ENCODE assay signal across 8 cellular contexts in the genomic region with DNA sequence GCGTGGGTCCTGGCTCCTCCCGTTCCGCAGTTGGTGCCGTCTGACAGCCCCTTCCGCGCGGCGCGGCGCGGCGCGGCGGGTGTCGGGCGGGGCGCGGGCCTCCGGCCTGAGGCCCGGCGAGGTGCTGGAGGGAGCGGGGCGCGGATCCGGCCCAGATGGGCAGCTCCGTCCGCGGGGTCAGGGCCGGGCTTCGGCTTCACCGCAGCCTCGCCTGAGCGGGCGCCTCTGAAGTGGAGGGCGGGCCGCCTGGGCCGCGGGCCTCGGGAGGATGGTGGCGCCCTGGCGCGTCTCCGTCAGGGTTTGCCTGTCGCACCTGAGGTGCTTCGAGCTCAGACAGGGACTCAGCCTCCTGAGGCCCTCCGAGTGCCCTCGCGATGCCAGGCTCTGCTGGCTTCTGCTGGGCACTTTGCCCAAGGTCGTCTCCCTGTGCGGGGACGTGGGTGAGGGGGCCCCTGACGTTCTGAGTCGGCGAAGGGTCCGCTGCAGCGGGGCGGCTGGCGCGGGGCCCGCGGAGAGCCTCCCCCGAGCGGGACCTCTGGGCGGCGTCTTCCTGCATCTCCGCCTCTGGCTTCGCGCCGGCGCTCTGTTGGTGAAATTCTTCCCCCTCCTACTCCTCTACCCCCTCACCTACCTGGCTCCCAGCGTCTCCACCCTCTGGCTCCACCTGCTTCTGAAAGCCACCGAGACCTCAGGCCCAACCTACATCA. TPM values are rescaled to one million over a fixed set of nuclear protein-coding genes. Genes with fewer than 3 reads are reported as not detected.
DNase-seq lines count a peak whose midpoint lies in the region; ATAC-seq and TF ChIP-seq lines count a peak whose summit lies in the region.

No MANE protein-coding gene starts in this region.

- H3K9ac ChIP-seq in HCT116 (ENCODE audit: low read length) (peak overlapping the region; percentile 59), mucosa of rectum (ENCODE audit: low read depth in 1 of 2, low read length in 2 of 2) (peak overlapping the region; percentile 90 to 96)

- H3K4me1 ChIP-seq in HCT116 (ENCODE audit: control insufficient read depth in 1 of 2, insufficient read depth in 2 of 2, low read length in 2 of 2) (peaks cover 9 to 27% of the 10 kb centered on the region in 2 experiments), mucosa of rectum (ENCODE audit: control insufficient read depth in 2 of 2, insufficient read depth in 2 of 2, low read length in 2 of 2) (peaks cover 21 to 28% of the 10 kb centered on the region in 2 donors)

- H3K9me3 ChIP-seq in HCT116 (ENCODE audit: control insufficient read depth in 1 of 2, insufficient read depth in 1 of 2, low read depth in 1 of 2, low read length in 2 of 2) (no peaks in the 10 kb centered on the region), mucosa of rectum (ENCODE audit: control insufficient read depth in 2 of 2, low read length in 2 of 2) (no peaks in the 10 kb centered on the region)

- TF ChIP-seq POLR2A in HCT116 (IDR thresholded peaks at IDR 0.05; ENCODE audit: borderline replicate concordance, extremely low read depth, insufficient read depth, insufficient read length) = peak; percentile 25

- no peaks in the 10 kb centered on the region for H3K27me3 Mint-ChIP-seq in effector memory CD8-positive, alpha-beta T cell

- H3K9me3 Mint-ChIP-seq in effector memory CD8-positive, alpha-beta T cell = no peaks in the 10 kb centered on the region

- H3K36me3 ChIP-seq in HCT116 (ENCODE audit: control insufficient read depth in 1 of 2, insufficient read depth in 2 of 2, low read length in 2 of 2) = no peaks in the 10 kb centered on the region
- peaks cover 3 to 4% of the 10 kb centered on the region in 2 donors for H3K36me3 ChIP-seq in mucosa of rectum (ENCODE audit: control insufficient read depth in 2 of 2, insufficient read depth in 2 of 2, low read length in 2 of 2)

- TF ChIP-seq CTCF in GM12864 (IDR thresholded peaks at IDR 0.05; ENCODE audit: low read depth, low read length, missing control alignments) (no peak), HCT116 (IDR thresholded peaks at IDR 0.05 in 2 of 3, conservative IDR thresholded peaks at IDR 0.05 in 1 of 3; ENCODE audit: borderline replicate concordance in 1 of 3, insufficient read depth in 1 of 3, low read depth in 2 of 3, low read length in 2 of 3) (no peak)

- no TSS peak for BruUV-seq in HCT116 (replicated peaks; lab: Mats Ljungman, UMichigan)

- H3K4me3 ChIP-seq in GM12864 (ENCODE audit: low read depth, low read length) (peak overlapping the region; percentile 66), HCT116 (replicated peaks in 1 of 2; ENCODE audit: low read depth in 1 of 2, low read length in 2 of 2) (peak overlapping the region; percentile 52 to 66), mucosa of rectum (ENCODE audit: low read length in 2 of 2) (peak overlapping the region; percentile 76 to 80)

- RAD21 ChIA-PET in HCT116 (lab: Charles Lee; ENCODE audit: low non-redundant PET in 1 of 2, low total read pairs in 2 of 2, uncharacterized antibody in 2 of 2, unreplicated experiment in 2 of 2) = interaction anchor here in 1 of 2 experiments (0.7 kb wide), 1 partner anchor 104 kb away, joined by 4 read pairs; no protein-coding TSS in a partner anchor

- POLR2A ChIA-PET in HCT116 (lab: Charles Lee) = interaction anchor here (1.2 kb wide), 1 partner anchor 19 kb away, joined by 3 read pairs; no protein-coding TSS in a partner anchor

- H4K20me1 ChIP-seq in HCT116 (ENCODE audit: insufficient read depth) = no peaks in the 10 kb centered on the region

- H3K9me2 ChIP-seq in HCT116 (ENCODE audit: insufficient read depth) = no peaks in the 10 kb centered on the region

- intact Hi-C loops in HCT116 (cut with micrococcal nuclease) = loop anchor here (5.0 kb wide), 1 partner anchor 859 kb away; no protein-coding TSS in a partner anchor

- DNase-seq in GM12864 (ENCODE audit: low read depth) (no peak), HCT116 (ENCODE audit: low read depth, low spot score) (no peak), NCI-H1105 treated with DMSO at 0.1 percent for 48 hours (lab: John Stamatoyannopoulos, UW) (peak; percentile 63), KG1 (lab: John Stamatoyannopoulos, UW) (no peak)
- DNase-seq in activated CD4-positive, alpha-beta T cell treated with anti-CD3 and anti-CD28 coated beads, Interleukin-2, amount 50 U/mL, for 4 hours = peak; percentile 56 to 58
- peak; percentile 45 to 64 (median 48) for DNase-seq in effector memory CD8-positive, alpha-beta T cell
- peak; percentile 65 for DNase-seq in stimulated activated CD8-positive, alpha-beta memory T cell treated with anti-CD3 and anti-CD28 coated beads, Interleukin-4, amount 100 ng/mL, for 48 hours

- H2AFZ ChIP-seq in HCT116 (ENCODE audit: low read depth, low read length, poor library complexity, severe bottlenecking) = peak overlapping the region; percentile 35

- peak overlapping the region; percentile 97 for H3K4me2 ChIP-seq in HCT116 (ENCODE audit: low read length)

- H3K27ac Mint-ChIP-seq in effector memory CD8-positive, alpha-beta T cell = peak overlapping the region; percentile 87 to 89

- peak overlapping the region; percentile 86 to 91 for H3K4me3 Mint-ChIP-seq in effector memory CD8-positive, alpha-beta T cell

- peak; percentile 78 for ATAC-seq in HCT116
- ATAC-seq in effector memory CD8-positive, alpha-beta T cell (replicated peaks) = peak; percentile 78

- no peak for TF ChIP-seq RAD21 in HCT116 (IDR thresholded peaks at IDR 0.05; ENCODE audit: low read depth)

- H3K79me2 ChIP-seq in HCT116 (ENCODE audit: insufficient read depth, low read length) = no peaks in the 10 kb centered on the region

- H3K4me1 Mint-ChIP-seq in effector memory CD8-positive, alpha-beta T cell (ENCODE audit: low read depth in 2 of 2) = peaks cover 22 to 26% of the 10 kb centered on the region in 2 donors

- H3K36me3 Mint-ChIP-seq in effector memory CD8-positive, alpha-beta T cell (ENCODE audit: insufficient read depth) = peaks cover 3% of the 10 kb centered on the region

- CTCF ChIA-PET in HCT116 (lab: Charles Lee) = interaction anchor here (0.8 to 1.0 kb wide), 2 partner anchors 138 to 155 kb away, joined by 3 read pairs; no protein-coding TSS in a partner anchor

- H3K27ac ChIP-seq in HCT116 (ENCODE audit: low read depth, low read length) (peak overlapping the region; percentile 87), mucosa of rectum (ENCODE audit: low read depth in 2 of 2, low read length in 2 of 2) (peak overlapping the region; percentile 87 to 89)

- H3K27me3 ChIP-seq in HCT116 (ENCODE audit: insufficient read depth, low read length) (no peaks in the 10 kb centered on the region), mucosa of rectum (ENCODE audit: control insufficient read depth in 2 of 2, insufficient read depth in 2 of 2, low read length in 2 of 2) (no peaks in the 10 kb centered on the region)

TF ChIP-seq in HCT116, 20 proteins besides CTCF, POLR2A, EP300 and RAD21 (continues in another document):
- peak; percentile 96 for TF ChIP-seq ZFX (IDR thresholded peaks at IDR 0.05)
- TF ChIP-seq ELF1 (IDR thresholded peaks at IDR 0.05; ENCODE audit: borderline replicate concordance, low read depth) = no peak
- no peak for TF ChIP-seq YY1 (IDR thresholded peaks at IDR 0.05; ENCODE audit: extremely low read depth, insufficient replicate concordance, low read depth, low read length)
- TF ChIP-seq SIN3A (IDR thresholded peaks at IDR 0.05; ENCODE audit: low read depth) = peak; percentile 38; the same call in 1 of the 2 replicates
- TF ChIP-seq EZH2 (IDR thresholded peaks at IDR 0.05) = no peak
- no peak for TF ChIP-seq CBX3 (IDR thresholded peaks at IDR 0.05; ENCODE audit: low read depth)
- TF ChIP-seq TCF7L2 (IDR thresholded peaks at IDR 0.05; ENCODE audit: borderline replicate concordance, extremely low read depth, insufficient read depth, insufficient read length) = peak; percentile 51
- no peak for TF ChIP-seq FOSL1 (IDR thresholded peaks at IDR 0.05; ENCODE audit: low read depth)
- TF ChIP-seq, protein P1, sequence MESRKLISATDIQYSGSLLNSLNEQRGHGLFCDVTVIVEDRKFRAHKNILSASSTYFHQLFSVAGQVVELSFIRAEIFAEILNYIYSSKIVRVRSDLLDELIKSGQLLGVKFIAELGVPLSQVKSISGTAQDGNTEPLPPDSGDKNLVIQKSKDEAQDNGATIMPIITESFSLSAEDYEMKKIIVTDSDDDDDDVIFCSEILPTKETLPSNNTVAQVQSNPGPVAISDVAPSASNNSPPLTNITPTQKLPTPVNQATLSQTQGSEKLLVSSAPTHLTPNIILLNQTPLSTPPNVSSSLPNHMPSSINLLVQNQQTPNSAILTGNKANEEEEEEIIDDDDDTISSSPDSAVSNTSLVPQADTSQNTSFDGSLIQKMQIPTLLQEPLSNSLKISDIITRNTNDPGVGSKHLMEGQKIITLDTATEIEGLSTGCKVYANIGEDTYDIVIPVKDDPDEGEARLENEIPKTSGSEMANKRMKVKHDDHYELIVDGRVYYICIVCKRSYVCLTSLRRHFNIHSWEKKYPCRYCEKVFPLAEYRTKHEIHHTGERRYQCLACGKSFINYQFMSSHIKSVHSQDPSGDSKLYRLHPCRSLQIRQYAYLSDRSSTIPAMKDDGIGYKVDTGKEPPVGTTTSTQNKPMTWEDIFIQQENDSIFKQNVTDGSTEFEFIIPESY (IDR thresholded peaks at IDR 0.05; ENCODE audit: extremely low read depth, insufficient replicate concordance, low read length) = no peak
- no peak for TF ChIP-seq CEBPB (IDR thresholded peaks at IDR 0.05; ENCODE audit: low read depth)
- no peak for TF ChIP-seq SRF (IDR thresholded peaks at IDR 0.05; ENCODE audit: low read depth)
- TF ChIP-seq SP1 (IDR thresholded peaks at IDR 0.05; ENCODE audit: low read depth) = no peak

RNA-seq across cellular contexts. Expression of a gene that starts 0.5 kb away (rescaled TPM):
- 16.9 TPM for total RNA-seq in HCT116 (2021; ENCODE audit: unreplicated experiment)
- polyA plus RNA-seq in HCT116 (2012) = 23.2 and 25.1 TPM in 2 replicates

RNA-seq across cellular contexts. Expression of a gene that starts 23.3 kb away (rescaled TPM):
- 143 TPM for total RNA-seq in HCT116 (2021; ENCODE audit: unreplicated experiment)
- polyA plus RNA-seq in HCT116 (2012) = 186 and 201 TPM in 2 replicates

RNA-seq across cellular contexts. Expression of a gene that starts 32.6 kb away (rescaled TPM):
- total RNA-seq in HCT116 (2021; ENCODE audit: unreplicated experiment) = 0.12 TPM
- polyA plus RNA-seq in HCT116 (2012) = 0.15 and 0.18 TPM in 2 replicates

Comparison
In these comparisons a context has a peak if more than half of its experiments do, and no peak if none do; other contexts are left out.
1. DNase-seq: peak in NCI-H1105 treated with DMSO at 0.1 percent for 48 hours (single experiment), activated CD4-positive, alpha-beta T cell treated with anti-CD3 and anti-CD28 coated beads, Interleukin-2, amount 50 U/mL, for 4 hours (2 of 2), effector memory CD8-positive, alpha-beta T cell (3 of 3) and stimulated activated CD8-positive, alpha-beta memory T cell treated with anti-CD3 and anti-CD28 coated beads, Interleukin-4, amount 100 ng/mL, for 48 hours (single experiment); none in GM12864 (single experiment), HCT116 (single experiment) and KG1 (single experiment).
2. Peak in every context shown above with its lines, with median percentiles within 50 percentile points of each other: H3K4me3 ChIP-seq.